In the genomic region with DNA sequence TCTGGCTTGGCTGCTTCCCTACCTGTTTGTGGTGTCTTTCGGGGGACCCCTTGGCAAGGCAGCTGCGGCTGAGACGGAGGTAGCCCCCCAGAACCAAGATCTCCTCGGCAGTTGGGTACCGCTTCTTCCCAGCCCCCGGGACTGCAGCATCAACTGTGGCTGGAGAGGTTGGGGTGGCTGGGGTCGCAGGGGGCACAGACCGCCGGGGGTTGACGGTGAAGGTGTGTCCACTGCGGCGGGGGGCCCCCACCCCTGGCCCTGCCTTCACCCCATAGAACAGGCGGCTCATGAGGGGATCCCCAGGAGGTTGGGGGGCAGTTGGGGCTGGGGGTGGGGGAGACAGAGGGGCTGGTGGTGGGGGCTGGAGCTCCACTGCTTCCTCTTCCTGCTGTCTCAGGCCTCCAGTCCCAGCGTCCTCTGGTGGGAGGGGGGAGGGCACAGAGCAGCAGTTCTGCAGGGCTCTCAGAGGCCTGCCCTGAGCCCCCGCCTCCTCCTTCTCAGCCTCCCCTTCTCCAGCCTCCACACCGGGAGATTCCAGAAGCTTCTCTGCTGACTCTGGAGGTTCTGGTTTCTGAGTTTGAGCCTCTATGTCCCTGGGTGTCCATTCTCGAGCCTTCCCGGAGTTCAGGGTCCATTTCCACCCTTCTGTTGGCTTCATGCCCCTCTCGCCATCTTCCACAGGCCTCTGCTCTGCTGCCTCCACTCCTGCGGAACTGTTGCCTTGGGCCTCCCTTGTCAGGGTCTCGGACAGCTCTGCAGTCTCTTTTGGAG, we compare ENCODE assay signal across 8 cellular contexts. TPM values are rescaled to one million over a fixed set of nuclear protein-coding genes. Genes with fewer than 3 reads are reported as not detected.
A peak's percentile ranks its signal among the peaks of the same experiment; 100 is the strongest.
DNase-seq lines count a peak whose midpoint lies in the region; ATAC-seq, FAIRE-seq and TF ChIP-seq lines count a peak whose summit lies in the region.

No MANE protein-coding gene starts in this region.

- H3K27ac Mint-ChIP-seq in naive B cell, result peak overlapping the region; percentile 1 to 100 (median 98)

- H3K4me1 ChIP-seq in HUES64 (ENCODE audit: insufficient read depth, low read length) (peaks cover 37% of the 10 kb centered on the region), endothelial cell of umbilical vein (ENCODE audit: control insufficient read depth, extremely low read depth, insufficient read depth, low read length) (peaks cover 41% of the 10 kb centered on the region), upper lobe of right lung (peaks cover 49% of the 10 kb centered on the region)

- peak overlapping the region; percentile 93 to 100 (median 98) for H3K4me3 Mint-ChIP-seq in naive B cell

- no peak overlapping the region for H2AFZ ChIP-seq in endothelial cell of umbilical vein (ENCODE audit: low read depth, low read length)

- H3K27me3 Mint-ChIP-seq in naive B cell, result no peaks in the 10 kb centered on the region

- H3K9me1 ChIP-seq in endothelial cell of umbilical vein (replicated peaks; ENCODE audit: control insufficient read depth, extremely low read depth, insufficient read depth, low read length), result no peaks in the 10 kb centered on the region

- peaks cover 89% of the 10 kb centered on the region for H3K79me2 ChIP-seq in endothelial cell of umbilical vein (ENCODE audit: control insufficient read depth, insufficient read depth, low read length)

- POLR2A ChIA-PET in AG04450 (lab: Yijun Ruan, JAX) (interaction anchor here (0.6 to 0.9 kb wide), 3 partner anchors 10 to 127 kb away, joined by 3 to 4 read pairs (median 4); no protein-coding TSS in a partner anchor), endothelial cell of umbilical vein (lab: Charles Lee) (interaction anchor here (0.7 to 1.8 kb wide), 2 partner anchors 33 to 37 kb away, joined by 3 to 6 read pairs; a partner anchor contains a TSS)

- BruUV-seq in endothelial cell of umbilical vein (replicated peaks; lab: Mats Ljungman, UMichigan), result no TSS peak

- no peaks in the 10 kb centered on the region for H3K27me3 ChIP-seq in AG04450 (ENCODE audit: control insufficient read depth, insufficient read depth, low read length)
- no peaks in the 10 kb centered on the region for H3K27me3 ChIP-seq in HUES64 (ENCODE audit: insufficient read depth, low read length)
- H3K27me3 ChIP-seq in endothelial cell of umbilical vein (ENCODE audit: control insufficient read depth in 2 of 2, insufficient read depth in 2 of 2, low read length in 2 of 2), result no peaks in the 10 kb centered on the region
- no peaks in the 10 kb centered on the region for H3K27me3 ChIP-seq in upper lobe of right lung

- intact Hi-C loops in endothelial cell of umbilical vein (cut with micrococcal nuclease) (no loop called here), upper lobe of right lung (cut with DNase I) (loop anchor here (5.0 kb wide), 1 partner anchor 208 kb away; no protein-coding TSS in a partner anchor)

- 61% methylated on average over 17 of the region's 21 CpGs for WGBS in HUES64

- dilution Hi-C loops in endothelial cell of umbilical vein (cut with MboI; ENCODE audit: extremely low pct_ligation_motif_present, low sequenced_read_pairs), result no loop called here

- TF ChIP-seq POLR2A in endothelial cell of umbilical vein (IDR thresholded peaks at IDR 0.05; ENCODE audit: low read depth, low read length) (peak; percentile 60), GM12892 (IDR thresholded peaks at IDR 0.05; ENCODE audit: low read depth, low read length) (no peak; the same call in 1 of the 2 replicates)

- H3K4me1 Mint-ChIP-seq in naive B cell, result peaks cover 56 to 84% (median 70%) of the 10 kb centered on the region in 3 donors

- no peak for DNase-seq in AG04450 (ENCODE audit: low read depth, low spot score)
- peak; percentile 47 to 48 for DNase-seq in activated CD4-positive, alpha-beta T cell treated with anti-CD3 and anti-CD28 coated beads, Interleukin-2, amount 50 U/mL, for 4 hours
- DNase-seq in endothelial cell of umbilical vein (ENCODE audit: low read depth, low spot score), result peak; percentile 35
- DNase-seq in naive B cell, result no peak
- peak; percentile 76 for DNase-seq in upper lobe of right lung
- DNase-seq in GM12892 (ENCODE audit: insufficient read length), result no peak

- H3K9me3 Mint-ChIP-seq in naive B cell, result peaks cover 0 to 2% (median 0%) of the 10 kb centered on the region in 7 donors

- H3K9me3 ChIP-seq in AG04450 (ENCODE audit: control insufficient read depth, insufficient read depth, low read length) (no peaks in the 10 kb centered on the region; the same call in 1 of the 2 replicates), HUES64 (ENCODE audit: insufficient read depth, low read depth, low read length) (no peaks in the 10 kb centered on the region), endothelial cell of umbilical vein (replicated peaks; ENCODE audit: control insufficient read depth, insufficient read depth, low read length) (no peaks in the 10 kb centered on the region), upper lobe of right lung (no peaks in the 10 kb centered on the region)

- CTCF ChIA-PET in AG04450 (lab: Charles Lee) (interaction anchor here (1.0 to 1.4 kb wide), 3 partner anchors 9 to 403 kb away, joined by 3 to 6 read pairs (median 4); no protein-coding TSS in a partner anchor), endothelial cell of umbilical vein (lab: Charles Lee) (interaction anchor here (1.0 to 5.2 kb wide), 8 partner anchors 11 to 46 kb away, joined by 3 to 25 read pairs (median 4); a partner anchor contains a TSS)

- FAIRE-seq in endothelial cell of umbilical vein (lab: Jason Lieb, UNC) (peak; percentile 85), GM12892 (lab: Jason Lieb, UNC) (no peak)

- H3K9ac ChIP-seq in HUES64 (ENCODE audit: low read depth, low read length) (no peak overlapping the region), endothelial cell of umbilical vein (replicated peaks; ENCODE audit: extremely low read depth, insufficient read depth, low read length) (peak overlapping the region; percentile 91)

- ATAC-seq in naive B cell (ENCODE audit: low read depth in 2 of 2) (no peak), upper lobe of right lung (peak; percentile 5), GM21367 (IDR thresholded peaks at IDR 0.05; ENCODE audit: unreplicated experiment) (no peak)

- TF ChIP-seq CTCF in AG04450 (IDR thresholded peaks at IDR 0.05; ENCODE audit: low read depth, low read length) (no peak), endothelial cell of umbilical vein (IDR thresholded peaks at IDR 0.05; ENCODE audit: extremely low read depth in 1 of 2, insufficient read depth in 1 of 2, low read depth in 1 of 2, low read length in 2 of 2) (no peak), upper lobe of right lung (IDR thresholded peaks at IDR 0.05) (no peak)

- no peaks in the 10 kb centered on the region for H4K20me1 ChIP-seq in endothelial cell of umbilical vein (replicated peaks; ENCODE audit: control insufficient read depth, extremely low read depth, insufficient read depth, low read length)

- H3K36me3 Mint-ChIP-seq in naive B cell, result peaks cover 0 to 48% of the 10 kb centered on the region in 2 donors

- peak overlapping the region; percentile 92 for H3K4me3 ChIP-seq in AG04450 (ENCODE audit: low read depth, low read length)
- H3K4me3 ChIP-seq in HUES64 (ENCODE audit: low read length), result peak overlapping the region; percentile 74
- peak overlapping the region; percentile 81 to 93 (median 92) for H3K4me3 ChIP-seq in endothelial cell of umbilical vein (replicated peaks in 1 of 3; ENCODE audit: insufficient read depth in 1 of 3, low read depth in 1 of 3, low read length in 3 of 3)
- peak overlapping the region; percentile 78 for H3K4me3 ChIP-seq in upper lobe of right lung

- H3K27ac ChIP-seq in AG04450 (ENCODE audit: low read depth, low read length) (peak overlapping the region; percentile 47), HUES64 (ENCODE audit: low read depth, low read length) (no peak overlapping the region; the same call in 1 of the 2 replicates), endothelial cell of umbilical vein (ENCODE audit: insufficient read depth, low read depth, low read length) (peak overlapping the region; percentile 68), upper lobe of right lung (peak overlapping the region; percentile 92)

- peak overlapping the region; percentile 80 for H3K4me2 ChIP-seq in endothelial cell of umbilical vein (ENCODE audit: insufficient read depth, low read length)

- peaks cover 3% of the 10 kb centered on the region; the same call in 1 of the 2 replicates for H3K36me3 ChIP-seq in HUES64 (ENCODE audit: insufficient read depth, low read length)
- H3K36me3 ChIP-seq in endothelial cell of umbilical vein (ENCODE audit: control insufficient read depth in 2 of 2, extremely low read depth in 1 of 2, insufficient read depth in 2 of 2, low read length in 2 of 2), result no peaks in the 10 kb centered on the region
- peaks cover 11% of the 10 kb centered on the region for H3K36me3 ChIP-seq in upper lobe of right lung

RNA-seq across cellular contexts. Expression of a gene that starts 1.9 kb away (rescaled TPM):
- polyA plus RNA-seq in AG04450 (2011; rRNA removed) (83.2 and 89.6 TPM in 2 replicates), endothelial cell of umbilical vein (167 and 173 TPM in 2 replicates), naive B cell (ENCODE audit: low read depth in 6 of 6) (100 to 1,000 TPM in 1 of 6 donors, 10 to 100 TPM in 5; 70.3 to 103 (median 82.6) TPM)
- polyA minus RNA-seq in AG04450 (2011; rRNA and poly(A)+ RNA removed), result 70.7 and 74.2 TPM in 2 replicates
- 26.8 TPM for polyA plus RNA-seq in HUES64 (2013, experiment 1 of 2)
- polyA plus RNA-seq in HUES64 (2013, experiment 2 of 2), result 38.5 TPM
- total RNA-seq in endothelial cell of umbilical vein (129 and 136 TPM in 2 replicates), upper lobe of right lung (72.8 TPM)
- polyA plus RNA-seq in endothelial cell of umbilical vein (2011; cell fraction: cytosol; rRNA removed), result 125 and 137 TPM in 2 replicates
- polyA plus RNA-seq in endothelial cell of umbilical vein (2011; cell fraction: nucleus; rRNA removed), result 98.3 and 116 TPM in 2 replicates
- 94.7 and 97.8 TPM in 2 replicates for polyA plus RNA-seq in endothelial cell of umbilical vein (2012)
- polyA minus RNA-seq in endothelial cell of umbilical vein, result 136 and 140 TPM in 2 replicates
- polyA minus RNA-seq in endothelial cell of umbilical vein (2011; cell fraction: cytosol; rRNA and poly(A)+ RNA removed), result 15.4 TPM
- polyA minus RNA-seq in endothelial cell of umbilical vein (2011; cell fraction: nucleus; rRNA and poly(A)+ RNA removed), result 41.1 and 44.0 TPM in 2 replicates
- polyA plus RNA-seq in GM12892 (2012; ENCODE audit: missing spikeins), result 42.5 TPM

RNA-seq across cellular contexts. Expression of a gene that starts 6.2 kb away (rescaled TPM):
- polyA plus RNA-seq in AG04450 (2011; rRNA removed), result 14.6 and 17.4 TPM in 2 replicates
- 11.0 and 15.0 TPM in 2 replicates for polyA minus RNA-seq in AG04450 (2011; rRNA and poly(A)+ RNA removed)
- polyA plus RNA-seq in HUES64 (2013, experiment 1 of 2), result 32.6 TPM
- polyA plus RNA-seq in HUES64 (2013, experiment 2 of 2), result 39.9 TPM
- total RNA-seq in endothelial cell of umbilical vein, result 28.5 and 32.2 TPM in 2 replicates
- polyA plus RNA-seq in endothelial cell of umbilical vein, result 33.8 and 36.7 TPM in 2 replicates
- 33.0 and 34.0 TPM in 2 replicates for polyA plus RNA-seq in endothelial cell of umbilical vein (2011; cell fraction: cytosol; rRNA removed)
- 16.0 and 18.9 TPM in 2 replicates for polyA plus RNA-seq in endothelial cell of umbilical vein (2011; cell fraction: nucleus; rRNA removed)
- 17.7 and 22.2 TPM in 2 replicates for polyA plus RNA-seq in endothelial cell of umbilical vein (2012)
- 17.5 and 18.7 TPM in 2 replicates for polyA minus RNA-seq in endothelial cell of umbilical vein
- 20.0 TPM for polyA minus RNA-seq in endothelial cell of umbilical vein (2011; cell fraction: cytosol; rRNA and poly(A)+ RNA removed)
- 4.5 and 7.8 TPM in 2 replicates for polyA minus RNA-seq in endothelial cell of umbilical vein (2011; cell fraction: nucleus; rRNA and poly(A)+ RNA removed)
- 10 to 100 TPM; 37.3 to 72.1 (median 45.4) TPM for polyA plus RNA-seq in naive B cell (ENCODE audit: low read depth in 6 of 6)
- 9.5 TPM for total RNA-seq in upper lobe of right lung
- 20.7 TPM for polyA plus RNA-seq in GM12892 (2012; ENCODE audit: missing spikeins)

RNA-seq across cellular contexts. Expression of a gene that starts 11.8 kb away (rescaled TPM):
- polyA plus RNA-seq in AG04450 (2011; rRNA removed), result 27.6 and 31.9 TPM in 2 replicates
- 32.9 and 40.2 TPM in 2 replicates for polyA minus RNA-seq in AG04450 (2011; rRNA and poly(A)+ RNA removed)
- 25.9 TPM for polyA plus RNA-seq in HUES64 (2013, experiment 1 of 2)
- 26.6 TPM for polyA plus RNA-seq in HUES64 (2013, experiment 2 of 2)
- total RNA-seq in endothelial cell of umbilical vein, result 36.3 and 38.2 TPM in 2 replicates
- polyA plus RNA-seq in endothelial cell of umbilical vein, result 62.3 and 66.5 TPM in 2 replicates
- polyA plus RNA-seq in endothelial cell of umbilical vein (2011; cell fraction: cytosol; rRNA removed), result 42.2 and 43.9 TPM in 2 replicates
- polyA plus RNA-seq in endothelial cell of umbilical vein (2011; cell fraction: nucleus; rRNA removed), result 141 and 146 TPM in 2 replicates
- polyA plus RNA-seq in endothelial cell of umbilical vein (2012), result 30.0 and 30.6 TPM in 2 replicates
- 61.9 and 63.5 TPM in 2 replicates for polyA minus RNA-seq in endothelial cell of umbilical vein
- polyA minus RNA-seq in endothelial cell of umbilical vein (2011; cell fraction: cytosol; rRNA and poly(A)+ RNA removed), result 24.9 TPM
- polyA minus RNA-seq in endothelial cell of umbilical vein (2011; cell fraction: nucleus; rRNA and poly(A)+ RNA removed), result 24.0 and 31.7 TPM in 2 replicates
- 10 to 100 TPM in 5 of 6 donors, 1 to 10 TPM in 1; 4.2 to 27.0 (median 16.1) TPM for polyA plus RNA-seq in naive B cell (ENCODE audit: low read depth in 6 of 6)
- 27.4 TPM for total RNA-seq in upper lobe of right lung
- polyA plus RNA-seq in GM12892 (2012; ENCODE audit: missing spikeins), result 26.0 TPM

RNA-seq across cellular contexts. Expression of a gene that starts 32.5 kb away (rescaled TPM):
- 4.1 and 6.8 TPM in 2 replicates for polyA plus RNA-seq in AG04450 (2011; rRNA removed)
- polyA minus RNA-seq in AG04450 (2011; rRNA and poly(A)+ RNA removed), result 9.0 and 9.5 TPM in 2 replicates
- 45.9 TPM for polyA plus RNA-seq in HUES64 (2013, experiment 1 of 2)
- 43.7 TPM for polyA plus RNA-seq in HUES64 (2013, experiment 2 of 2)
- total RNA-seq in endothelial cell of umbilical vein, result 42.3 and 43.6 TPM in 2 replicates
- 15.6 and 16.8 TPM in 2 replicates for polyA plus RNA-seq in endothelial cell of umbilical vein
- polyA plus RNA-seq in endothelial cell of umbilical vein (2011; cell fraction: cytosol; rRNA removed), result 13.0 and 13.4 TPM in 2 replicates
- polyA plus RNA-seq in endothelial cell of umbilical vein (2011; cell fraction: nucleus; rRNA removed), result 36.2 and 49.0 TPM in 2 replicates
- polyA plus RNA-seq in endothelial cell of umbilical vein (2012), result 16.8 and 20.4 TPM in 2 replicates
- polyA minus RNA-seq in endothelial cell of umbilical vein, result 14.6 and 17.6 TPM in 2 replicates
- polyA minus RNA-seq in endothelial cell of umbilical vein (2011; cell fraction: cytosol; rRNA and poly(A)+ RNA removed), result 20.7 TPM
- polyA minus RNA-seq in endothelial cell of umbilical vein (2011; cell fraction: nucleus; rRNA and poly(A)+ RNA removed), result 11.9 and 14.6 TPM in 2 replicates
- 1 to 10 TPM; 2.0 to 8.3 (median 3.5) TPM for polyA plus RNA-seq in naive B cell (ENCODE audit: low read depth in 6 of 6)
- 32.8 TPM for total RNA-seq in upper lobe of right lung
- 56.4 TPM for polyA plus RNA-seq in GM12892 (2012; ENCODE audit: missing spikeins)

RNA-seq across cellular contexts. Expression of a gene that starts 35.6 kb away (rescaled TPM):
- polyA plus RNA-seq in AG04450 (2011; rRNA removed) (1,457 and 1,715 TPM in 2 replicates), endothelial cell of umbilical vein (1,408 and 1,437 TPM in 2 replicates), naive B cell (ENCODE audit: low read depth in 6 of 6) (100 to 1,000 TPM in 1 of 6 donors, 10 to 100 TPM in 5; 37.9 to 104 (median 73.3) TPM)
- polyA minus RNA-seq in AG04450 (2011; rRNA and poly(A)+ RNA removed), result 1,694 and 2,026 TPM in 2 replicates
- 1,851 TPM for polyA plus RNA-seq in HUES64 (2013, experiment 1 of 2)
- polyA plus RNA-seq in HUES64 (2013, experiment 2 of 2), result 1,975 TPM
- total RNA-seq in endothelial cell of umbilical vein (1,243 and 1,276 TPM in 2 replicates), upper lobe of right lung (243 TPM)
- polyA plus RNA-seq in endothelial cell of umbilical vein (2011; cell fraction: cytosol; rRNA removed), result 1,278 and 1,444 TPM in 2 replicates
- 567 and 602 TPM in 2 replicates for polyA plus RNA-seq in endothelial cell of umbilical vein (2011; cell fraction: nucleus; rRNA removed)
- 869 and 1,219 TPM in 2 replicates for polyA plus RNA-seq in endothelial cell of umbilical vein (2012)
- polyA minus RNA-seq in endothelial cell of umbilical vein, result 1,727 and 1,760 TPM in 2 replicates
- polyA minus RNA-seq in endothelial cell of umbilical vein (2011; cell fraction: cytosol; rRNA and poly(A)+ RNA removed), result 468 TPM
- polyA minus RNA-seq in endothelial cell of umbilical vein (2011; cell fraction: nucleus; rRNA and poly(A)+ RNA removed), result 213 and 284 TPM in 2 replicates
- 826 TPM for polyA plus RNA-seq in GM12892 (2012; ENCODE audit: missing spikeins)

Comparison
In these comparisons a context has a peak if more than half of its experiments do, and no peak if none do; other contexts are left out.
1. DNase-seq: peak in activated CD4-positive, alpha-beta T cell treated with anti-CD3 and anti-CD28 coated beads, Interleukin-2, amount 50 U/mL, for 4 hours (2 of 2), endothelial cell of umbilical vein (single experiment) and upper lobe of right lung (single experiment); none in AG04450 (single experiment), naive B cell (single experiment) and GM12892 (single experiment).
2. Peak in every context shown above with its lines, with median percentiles within 50 percentile points of each other: H3K4me3 ChIP-seq.